Comparison of ENCODE assay signal across 8 cellular contexts in the genomic region with DNA sequence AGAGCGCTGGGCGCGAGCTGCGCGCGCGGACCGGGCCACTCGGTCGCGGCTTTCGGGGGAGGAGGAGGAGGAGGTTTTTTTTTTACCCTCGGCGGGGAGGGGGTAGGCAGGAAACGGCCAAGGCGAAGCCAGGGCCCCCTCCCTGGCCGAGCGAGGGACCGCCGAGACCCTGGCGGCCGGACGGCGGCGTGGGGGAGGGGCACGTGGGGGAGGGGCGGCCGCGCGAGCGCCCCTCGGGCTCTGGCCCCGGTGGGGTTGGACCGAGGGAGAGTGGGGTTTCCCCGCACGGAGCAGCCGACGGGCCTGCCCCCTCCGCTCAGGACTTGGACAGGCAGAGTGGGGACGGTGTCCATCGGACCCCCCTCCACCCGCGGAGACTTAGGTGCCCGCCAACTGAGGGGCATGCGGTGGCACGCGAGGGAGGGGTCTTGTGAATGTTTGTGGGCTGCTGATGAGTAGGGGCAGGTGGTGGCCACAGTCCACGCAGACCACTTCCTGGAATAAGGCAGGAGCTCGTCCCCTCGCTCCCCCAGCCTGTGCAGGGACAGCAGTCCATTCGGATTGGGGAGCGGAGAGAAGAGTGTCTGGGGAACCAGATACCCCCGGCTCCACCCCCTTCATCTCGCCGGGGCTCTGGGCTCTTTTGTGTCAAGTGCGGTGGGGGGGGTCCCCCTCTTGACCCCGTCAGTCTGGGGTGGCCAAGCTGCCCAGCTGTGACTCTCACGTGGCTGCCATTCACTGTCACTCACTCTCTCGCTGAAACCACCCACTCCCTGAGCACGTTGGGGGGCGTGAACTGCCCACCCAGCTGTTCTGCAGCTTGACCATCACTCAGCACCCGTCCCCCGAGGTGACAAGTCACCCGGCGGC. TPM values are rescaled to one million over a fixed set of nuclear protein-coding genes. Genes with fewer than 3 reads are reported as not detected.
A peak's percentile ranks its signal among the peaks of the same experiment; 100 is the strongest.
DNase-seq lines count a peak whose midpoint lies in the region; ATAC-seq, FAIRE-seq and TF ChIP-seq lines count a peak whose summit lies in the region.

No MANE protein-coding gene starts in this region.

- 0 to 1% (median 0%) methylated on average over 35 to 65 of the region's 65 CpGs for WGBS in small intestine, 3 donors

- ATAC-seq in HG03378 (IDR thresholded peaks at IDR 0.05; ENCODE audit: unreplicated experiment) (no peak), omental fat pad (ENCODE audit: low FRiP score) (no peak)

- H3K27me3 ChIP-seq in HUES48 (ENCODE audit: control insufficient read depth, insufficient read depth, low read length) = peaks cover 11% of the 10 kb centered on the region
- no peaks in the 10 kb centered on the region for H3K27me3 ChIP-seq in SU-DHL-6 (ENCODE audit: low read length)
- no peaks in the 10 kb centered on the region for H3K27me3 ChIP-seq in small intestine (ENCODE audit: control insufficient read depth in 2 of 2, insufficient read depth in 2 of 2, low read length in 2 of 2)

- no peaks in the 10 kb centered on the region for H4K20me1 ChIP-seq in SU-DHL-6 (ENCODE audit: low read depth, low read length)

- H3K4me3 ChIP-seq in HUES48 (ENCODE audit: low read depth, low read length) (peak overlapping the region; percentile 85), SU-DHL-6 (ENCODE audit: insufficient read depth, low read length, poor library complexity, severe bottlenecking) (peak overlapping the region; percentile 77), astrocyte of the cerebellum (ENCODE audit: low read depth, low read length) (peak overlapping the region; percentile 84), iPS-11a (ENCODE audit: low read depth, low read length) (peak overlapping the region; percentile 25), small intestine (ENCODE audit: low read depth in 1 of 2, low read length in 2 of 2) (peak overlapping the region; percentile 68 to 86)

- H3K36me3 ChIP-seq in HUES48 (ENCODE audit: control insufficient read depth, insufficient read depth, low read length) = peaks cover 3% of the 10 kb centered on the region; the same call in 1 of the 2 replicates
- no peaks in the 10 kb centered on the region for H3K36me3 ChIP-seq in SU-DHL-6 (ENCODE audit: low read length)
- peaks cover 0 to 4% of the 10 kb centered on the region in 2 donors for H3K36me3 ChIP-seq in small intestine (ENCODE audit: control insufficient read depth in 2 of 2, insufficient read depth in 2 of 2, low read length in 2 of 2)

- in situ Hi-C loops in astrocyte of the cerebellum (cut with HindIII; ENCODE audit: low sequenced_read_pairs) = no loop called here

- H3K9ac ChIP-seq in HUES48 (ENCODE audit: low read depth, low read length) (no peak overlapping the region), SU-DHL-6 (ENCODE audit: low read length) (peak overlapping the region; percentile 85)

- H3K27ac ChIP-seq in HUES48 (ENCODE audit: low read depth, low read length) (peak overlapping the region; percentile 70), SU-DHL-6 (ENCODE audit: low read depth, low read length) (peak overlapping the region; percentile 85), small intestine (ENCODE audit: low read depth in 1 of 2, low read length in 1 of 2) (peak overlapping the region; percentile 66 to 93)

- no peak for TF ChIP-seq CTCF in SU-DHL-6 (IDR thresholded peaks at IDR 0.05; ENCODE audit: insufficient read depth, low read length, poor library complexity, severe bottlenecking)
- no peak for TF ChIP-seq CTCF in astrocyte of the cerebellum (IDR thresholded peaks at IDR 0.05; ENCODE audit: low read depth, low read length, missing control alignments)
- TF ChIP-seq CTCF in omental fat pad (IDR thresholded peaks at IDR 0.05) = no peak

- H3K9me2 ChIP-seq in SU-DHL-6 (replicated peaks; ENCODE audit: insufficient read depth, low read length) = no peaks in the 10 kb centered on the region

- peak overlapping the region; percentile 86 for H3K4me2 ChIP-seq in SU-DHL-6 (ENCODE audit: low read depth, low read length, poor library complexity, severe bottlenecking)

- H2AFZ ChIP-seq in SU-DHL-6 (ENCODE audit: low read depth, low read length, severe bottlenecking) = peak overlapping the region; percentile 28

- DNase-seq in GM03348 (ENCODE audit: low spot score) (peak; percentile 67), astrocyte of the cerebellum (ENCODE audit: low read depth) (no peak), small intestine (no peak), omental fat pad (ENCODE audit: low spot score) (no peak)

- FAIRE-seq in small intestine (lab: Jason Lieb, UNC) = no peak

- H3K9me3 ChIP-seq in HUES48 (ENCODE audit: control insufficient read depth, insufficient read depth, low read length) (no peaks in the 10 kb centered on the region), SU-DHL-6 (ENCODE audit: insufficient read depth, low read length) (no peaks in the 10 kb centered on the region), small intestine (ENCODE audit: control insufficient read depth, low read depth) (no peaks in the 10 kb centered on the region)

- peaks cover 49% of the 10 kb centered on the region for H3K79me2 ChIP-seq in SU-DHL-6 (ENCODE audit: insufficient read depth, low read length)

- H3F3A ChIP-seq in SU-DHL-6 (ENCODE audit: insufficient read depth) = peaks cover 46% of the 10 kb centered on the region

- H3K4me1 ChIP-seq in HUES48 (ENCODE audit: control insufficient read depth, insufficient read depth, low read length) (peaks cover 31% of the 10 kb centered on the region), small intestine (ENCODE audit: control insufficient read depth in 2 of 2, insufficient read depth in 1 of 2, low read depth in 1 of 2, low read length in 1 of 2) (peaks cover 5 to 24% of the 10 kb centered on the region in 2 donors)

RNA-seq across cellular contexts. Expression of a gene that starts 3.0 kb away (rescaled TPM):
- 10 to 100 TPM; 23.7 to 60.4 (median 25.7) TPM for polyA plus RNA-seq in small intestine
- 10 to 100 TPM; 47.0 to 77.6 (median 57.3) TPM for total RNA-seq in omental fat pad

RNA-seq across cellular contexts. Expression of a gene that starts 27.8 kb away (rescaled TPM):
- polyA plus RNA-seq in small intestine = 1 to 10 TPM; 4.9 to 7.9 (median 4.9) TPM
- total RNA-seq in omental fat pad = 10 to 100 TPM in 1 of 4 donors, 1 to 10 TPM in 3; 9.0 to 33.5 (median 9.3) TPM

RNA-seq across cellular contexts. Expression of a gene that starts 28.2 kb away (rescaled TPM):
- polyA plus RNA-seq in small intestine = 100 to 1,000 TPM in 1 of 3 donors, 10 to 100 TPM in 2; 70.0 to 142 (median 76.7) TPM
- 100 to 1,000 TPM in 1 of 4 donors, 10 to 100 TPM in 3; 61.2 to 209 (median 68.2) TPM for total RNA-seq in omental fat pad

RNA-seq across cellular contexts. Expression of a gene that starts 30.5 kb away (rescaled TPM):
- polyA plus RNA-seq in small intestine = 1 to 10 TPM; 1.9 to 2.7 (median 2.2) TPM
- total RNA-seq in omental fat pad = 10 to 100 TPM in 2 of 4 donors, 1 to 10 TPM in 2; 4.1 to 19.1 (median 9.7) TPM

RNA-seq across cellular contexts. Expression of a gene that starts 30.7 kb away (rescaled TPM):
- polyA plus RNA-seq in small intestine = 10 to 100 TPM in 1 of 3 donors, 1 to 10 TPM in 2; 3.8 to 17.5 (median 8.9) TPM
- 10 to 100 TPM; 20.2 to 99.9 (median 24.6) TPM for total RNA-seq in omental fat pad

Comparison
In these comparisons a context has a peak if more than half of its experiments do, and no peak if none do; other contexts are left out.
1. H3K4me3 ChIP-seq: peak in every context shown above with its lines; median percentile 85 in HUES48; 84 in astrocyte of the cerebellum; 77 in SU-DHL-6; 77 in small intestine; 25 in iPS-11a.